8 cellular contexts compared by ENCODE assay signal in genomic region chr17:21019976-21020575, GRCh38. TPM values are rescaled to one million over a fixed set of nuclear protein-coding genes. Genes with fewer than 3 reads are reported as not detected.
DNase-seq lines count a peak whose midpoint lies in the region; ATAC-seq and TF ChIP-seq lines count a peak whose summit lies in the region.

No MANE protein-coding gene starts in this region.

- H3K4me1 ChIP-seq in upper lobe of right lung (peaks cover 4% of the 10 kb centered on the region), uterus (no peaks in the 10 kb centered on the region)

- peak; percentile 22 for TF ChIP-seq CTCF in upper lobe of right lung (IDR thresholded peaks at IDR 0.05)
- no peak for TF ChIP-seq CTCF in uterus (IDR thresholded peaks at IDR 0.05)

- H3K27ac ChIP-seq in layer of hippocampus (ENCODE audit: low read depth, low read length) = peak overlapping the region; percentile 21
- no peak overlapping the region for H3K27ac ChIP-seq in upper lobe of right lung
- no peak overlapping the region for H3K27ac ChIP-seq in uterus

- H3K4me3 ChIP-seq in upper lobe of right lung (no peak overlapping the region), uterus (no peak overlapping the region)

- intact Hi-C loops in upper lobe of right lung (cut with DNase I) (no loop called here), uterus (cut with DNase I; ENCODE audit: low total_unique reads) (no loop called here)

- DNase-seq in activated CD8-positive, alpha-beta memory T cell treated with anti-CD3 and anti-CD28 coated beads, Interleukin-2, amount 50 U/mL, for 4 hours = peak; percentile 47
- no peak for DNase-seq in activated CD8-positive, alpha-beta memory T cell treated with anti-CD3 and anti-CD28 coated beads, Interleukin-2, amount 50 U/mL, for 48 hours
- DNase-seq in NCI-H2227 treated with DMSO at 0.1 percent for 48 hours (lab: John Stamatoyannopoulos, UW) = peak; percentile 4
- DNase-seq in amniotic epithelial cell (ENCODE audit: low read depth) = peak; percentile 49
- peak; percentile 60 for DNase-seq in upper lobe of right lung
- DNase-seq in uterus = no peak
- no peak for DNase-seq in cortex of kidney (lab: John Stamatoyannopoulos, UW)

- ATAC-seq in upper lobe of right lung = peak; percentile 54

- no peak for TF ChIP-seq POLR2A in uterus (IDR thresholded peaks at IDR 0.05)

- H3K9me3 ChIP-seq in upper lobe of right lung (no peaks in the 10 kb centered on the region), uterus (no peaks in the 10 kb centered on the region)

- H3K27me3 ChIP-seq in layer of hippocampus (ENCODE audit: control insufficient read depth, insufficient read depth, low read length) = no peaks in the 10 kb centered on the region
- no peaks in the 10 kb centered on the region for H3K27me3 ChIP-seq in upper lobe of right lung
- H3K27me3 ChIP-seq in uterus = no peaks in the 10 kb centered on the region

- peaks cover 92% of the 10 kb centered on the region for H3K36me3 ChIP-seq in upper lobe of right lung
- no peaks in the 10 kb centered on the region for H3K36me3 ChIP-seq in uterus

RNA-seq across cellular contexts. Expression of gene USP22, which starts 22.7 kb away (rescaled TPM):
- 160 TPM for total RNA-seq in upper lobe of right lung
- total RNA-seq in uterus = 100 to 1,000 TPM; 110 to 299 (median 189) TPM

Comparison
In these comparisons a context has a peak if more than half of its experiments do, and no peak if none do; other contexts are left out.
1. DNase-seq: peak in activated CD8-positive, alpha-beta memory T cell treated with anti-CD3 and anti-CD28 coated beads, Interleukin-2, amount 50 U/mL, for 4 hours (single experiment), NCI-H2227 treated with DMSO at 0.1 percent for 48 hours (single experiment), amniotic epithelial cell (single experiment) and upper lobe of right lung (single experiment); none in activated CD8-positive, alpha-beta memory T cell treated with anti-CD3 and anti-CD28 coated beads, Interleukin-2, amount 50 U/mL, for 48 hours (single experiment), uterus (0 of 2) and cortex of kidney (single experiment).